8 cellular contexts compared by ENCODE assay signal in the genomic region with DNA sequence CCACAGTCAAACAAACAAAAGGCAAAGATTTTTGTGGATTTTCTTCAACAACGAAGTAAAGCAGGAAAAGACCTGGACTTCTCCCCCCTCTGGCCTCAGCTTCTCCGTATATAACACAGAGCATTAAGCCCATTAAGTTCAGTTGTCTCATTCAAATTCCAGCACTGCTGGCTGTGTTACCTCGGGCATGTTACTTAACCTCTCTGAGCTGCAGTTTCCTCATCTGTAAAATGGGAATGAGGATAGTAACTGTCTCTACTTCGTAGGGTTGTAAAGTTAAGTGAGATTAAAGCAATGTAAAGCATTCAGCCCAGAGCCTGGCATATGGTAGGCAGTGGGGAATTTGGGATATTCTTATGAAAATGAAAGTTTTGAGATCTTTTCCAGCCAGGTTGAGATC.
"Had no signal": no experiment of that assay in that cellular context is flagged by ENCODE, and none has a peak within 500 bp of the region (broad histone marks: within the 10 kb centered on the region; RNA-seq: fewer than 3 reads in every experiment).

No MANE protein-coding gene starts in this region.

- H3K27ac ChIP-seq: HL-60, KMS-11 had no signal

- FAIRE-seq: H54 had no signal

- H2AFZ ChIP-seq: GM23338 had no signal

- H3K4me3 ChIP-seq: GM23338 had no signal

- DNase-seq: HCEC 1CT, HFFc6, IMR-90, KBM-7 had no signal

- H3K4me2 ChIP-seq: GM23338, KMS-11 had no signal

- H3K9ac ChIP-seq: KMS-11 had no signal

- ATAC-seq: GM23338 had no signal
